ENCODE assay signal across 12 cellular contexts in the genomic region with DNA sequence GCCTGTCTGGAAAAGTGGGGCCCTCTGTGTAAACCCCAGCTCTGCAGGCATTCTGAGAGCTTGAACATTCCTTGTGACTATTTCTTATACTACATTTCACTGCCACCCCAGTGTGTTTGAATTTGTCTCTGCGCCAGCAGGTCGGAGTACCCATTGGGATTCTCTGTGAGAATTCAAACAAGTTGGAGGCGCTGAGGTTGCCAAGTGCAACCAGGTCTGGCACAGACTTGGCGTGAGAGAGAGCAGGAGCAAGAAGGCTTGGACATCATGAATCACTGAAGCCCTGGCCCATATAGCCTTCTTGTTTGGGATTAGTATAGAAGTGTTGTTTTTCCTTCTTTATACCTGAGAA. TPM values are rescaled to one million over a fixed set of nuclear protein-coding genes. Genes with fewer than 3 reads are reported as not detected.
A peak's percentile ranks its signal among the peaks of the same experiment; 100 is the strongest.
DNase-seq lines count a peak whose midpoint lies in the region; ATAC-seq and TF ChIP-seq lines count a peak whose summit lies in the region.
"Had no signal": no experiment of that assay in that cellular context is flagged by ENCODE, and none has a peak within 500 bp of the region (broad histone marks: within the 10 kb centered on the region; RNA-seq: fewer than 3 reads in every experiment).

No MANE protein-coding gene starts in this region.

- H3K36me3 ChIP-seq in esophagus squamous epithelium (no peaks in the 10 kb centered on the region), muscle layer of duodenum (ENCODE audit: control insufficient read depth in 1 of 2, insufficient read depth in 2 of 2, low read length in 2 of 2) (no peaks in the 10 kb centered on the region), upper lobe of left lung (no peaks in the 10 kb centered on the region)
- H3K36me3 ChIP-seq: ovary had no signal

- no peak for TF ChIP-seq POLR2A in esophagus squamous epithelium (IDR thresholded peaks at IDR 0.05)
- no peak for TF ChIP-seq POLR2A in upper lobe of left lung (IDR thresholded peaks at IDR 0.05)

- intact Hi-C loops in esophagus squamous epithelium (cut with DNase I): no loop called here

- H3K4me1 ChIP-seq in esophagus squamous epithelium (peaks cover 38 to 66% (median 47%) of the 10 kb centered on the region in 3 donors), muscle layer of duodenum (ENCODE audit: control insufficient read depth in 1 of 2, insufficient read depth in 2 of 2, low read length in 2 of 2) (peaks cover 19 to 41% of the 10 kb centered on the region in 2 donors), upper lobe of left lung (peaks cover 22 to 41% (median 26%) of the 10 kb centered on the region in 4 donors)

- H3K27me3 ChIP-seq in esophagus squamous epithelium (no peaks in the 10 kb centered on the region), muscle layer of duodenum (ENCODE audit: low read depth, low read length) (no peaks in the 10 kb centered on the region), upper lobe of left lung (no peaks in the 10 kb centered on the region)
- H3K27me3 ChIP-seq: ovary had no signal

- DNase-seq in esophagus squamous epithelium (lab: John Stamatoyannopoulos, UW): no peak
- no peak for DNase-seq in upper lobe of left lung
- no peak for DNase-seq in activated gamma-delta T cell (lab: John Stamatoyannopoulos, UW)
- DNase-seq: activated CD4-positive, alpha-beta T cell treated with anti-CD3 and anti-CD28 coated beads, Interleukin-2, amount 10 ng/mL, durations not matched to agents 7 days and 5 days; NCI-H1436; SHP77; T1000 had no signal

- TF ChIP-seq EP300 in upper lobe of left lung (IDR thresholded peaks at IDR 0.05): no peak

- WGBS in esophagus squamous epithelium, 2 donors: 19 to 63% methylated on average over 3 to 4 of the region's 4 CpGs
- 77 to 83% methylated on average over 4 of the region's 4 CpGs for WGBS in upper lobe of left lung, 2 donors

- H3K9me3 ChIP-seq in esophagus squamous epithelium (no peaks in the 10 kb centered on the region), muscle layer of duodenum (ENCODE audit: control insufficient read depth in 1 of 2, low read length in 2 of 2) (no peaks in the 10 kb centered on the region), upper lobe of left lung (no peaks in the 10 kb centered on the region)
- H3K9me3 ChIP-seq: ovary had no signal

- H3K4me3 ChIP-seq in esophagus squamous epithelium (peak overlapping the region in 1 of 4 donors; percentile 24), muscle layer of duodenum (ENCODE audit: low read depth in 1 of 2, low read length in 2 of 2) (no peak overlapping the region), upper lobe of left lung (no peak overlapping the region)
- H3K4me3 ChIP-seq: ovary had no signal

- ATAC-seq in upper lobe of left lung (ENCODE audit: low FRiP score in 2 of 2) (peak in 1 of 2 donors; percentile 12), GM18520 (IDR thresholded peaks at IDR 0.05; ENCODE audit: unreplicated experiment) (no peak), GM21526 (IDR thresholded peaks at IDR 0.05; ENCODE audit: low FRiP score, unreplicated experiment) (no peak)

- H3K27ac ChIP-seq in VCaP (peak overlapping the region; percentile 99), esophagus squamous epithelium (peak overlapping the region; percentile 89 to 96 (median 94)), muscle layer of duodenum (ENCODE audit: low read length) (peak overlapping the region; percentile 80), upper lobe of left lung (peak overlapping the region in 3 of 4 donors; percentile 41 to 72 (median 58))

- TF ChIP-seq CTCF in VCaP (conservative IDR thresholded peaks at IDR 0.05) (no peak), esophagus squamous epithelium (IDR thresholded peaks at IDR 0.05) (no peak), upper lobe of left lung (IDR thresholded peaks at IDR 0.05) (no peak)

RNA-seq across cellular contexts. Expression of gene ATP2A2, which starts 33.0 kb away (rescaled TPM):
- total RNA-seq in esophagus squamous epithelium: 100 to 1,000 TPM; 147 to 263 (median 177) TPM
- 100 to 1,000 TPM in 5 of 6 donors, 10 to 100 TPM in 1; 91.7 to 166 (median 142) TPM for total RNA-seq in upper lobe of left lung
